In genomic region chr9:134605351-134605968, GRCh38 we compare ENCODE assay signal across 32 cellular contexts. TPM values are rescaled to one million over a fixed set of nuclear protein-coding genes. Genes with fewer than 3 reads are reported as not detected.
A peak's percentile ranks its signal among the peaks of the same experiment; 100 is the strongest.
DNase-seq lines count a peak whose midpoint lies in the region; ATAC-seq and TF ChIP-seq lines count a peak whose summit lies in the region.
"Had no signal": no experiment of that assay in that cellular context is flagged by ENCODE, and none has a peak within 500 bp of the region (broad histone marks: within the 10 kb centered on the region; RNA-seq: fewer than 3 reads in every experiment).

No MANE protein-coding gene starts in this region.

- H3K4me2 ChIP-seq in IMR-90 (ENCODE audit: low read depth, low read length) = no peak overlapping the region
- H3K4me2 ChIP-seq: neural progenitor cell had no signal

- H3K4me3 Mint-ChIP-seq in endothelial cell (ENCODE audit: unreplicated experiment) = no peak overlapping the region
- H3K4me3 Mint-ChIP-seq: activated naive CD8-positive, alpha-beta T cell treated with anti-CD3 and anti-CD28 coated beads, Interleukin-2, amount 50 U/mL, for 24 hours; CD4-positive, CD25-positive, alpha-beta regulatory T cell; central memory CD8-positive, alpha-beta T cell; HFFc6; neural progenitor cell; stimulated activated naive B cell treated with anti-CD40 and anti-IgM and Interleukin-4, amounts not matched to agents 10 μg/mL and 1 μg/mL and 100 μg/mL, for 72 hours had no signal

- no peak overlapping the region for H2AK9ac ChIP-seq in IMR-90 (replicated peaks; ENCODE audit: low read depth, low read length, poor library complexity)

- H3K9me1 ChIP-seq in IMR-90 (ENCODE audit: insufficient read depth, low read length) = peaks cover 14% of the 10 kb centered on the region

- no peak overlapping the region for H4K5ac ChIP-seq in IMR-90 (ENCODE audit: low read depth, low read length)

- CTCF ChIA-PET in IMR-90 (lab: Yijun Ruan, JAX) = no interaction called here

- no peaks in the 10 kb centered on the region for H3K27me3 Mint-ChIP-seq in endothelial cell (ENCODE audit: unreplicated experiment)

- no peak overlapping the region for H4K8ac ChIP-seq in IMR-90 (ENCODE audit: low read depth in 2 of 2, low read length in 2 of 2)

- no peak overlapping the region for H3K56ac ChIP-seq in IMR-90 (ENCODE audit: extremely low read depth, insufficient read depth, low read length)

- H3K18ac ChIP-seq in IMR-90 (ENCODE audit: low read depth, low read length) = no peak overlapping the region

- ATAC-seq in IMR-90 (ENCODE audit: low read depth) (no peak), HG03025 (IDR thresholded peaks at IDR 0.05; ENCODE audit: low FRiP score, unreplicated experiment) (no peak)
- ATAC-seq: activated naive CD8-positive, alpha-beta T cell treated with anti-CD3 and anti-CD28 coated beads, Interleukin-2, amount 50 U/mL, for 24 hours; sciatic nerve; stimulated activated naive B cell treated with anti-CD40 and anti-IgM and Interleukin-4, amounts not matched to agents 10 μg/mL and 1 μg/mL and 100 μg/mL, for 72 hours had no signal

- no peak overlapping the region for H3K23ac ChIP-seq in IMR-90 (ENCODE audit: low read depth, low read length)

- DNase-seq in activated CD4-positive, alpha-beta T cell treated with anti-CD3 and anti-CD28 coated beads for 1 hour = peak; percentile 1
- no peak for DNase-seq in activated CD4-positive, alpha-beta T cell treated with anti-CD3 and anti-CD28 coated beads, Interleukin-2, amount 50 U/mL, for 1 hour
- DNase-seq in IMR-90 (no peak), endothelial cell (ENCODE audit: low spot score) (peak; percentile 1), posterior vena cava (ENCODE audit: low spot score) (peak; percentile 53), 8988T (no peak), AG08396 (ENCODE audit: low spot score) (no peak)
- DNase-seq: activated CD4-positive, alpha-beta T cell treated with anti-CD3 and anti-CD28 coated beads, Interleukin-2, amount 50 U/mL, for 48 hours; activated gamma-delta T cell treated with Interleukin-2 at 50 U/mL for 16 hours; activated naive CD8-positive, alpha-beta T cell treated with anti-CD3 and anti-CD28 coated beads, Interleukin-2, amount 50 U/mL, for 24 hours; CD4-positive, CD25-positive, alpha-beta regulatory T cell; EL; GOT3; HFFc6; kidney; mammary epithelial cell; NCI-H1436 treated with DMSO at 0.1 percent for 48 hours; NCI-H446 treated with DMSO at 0.1 percent for 48 hours; NCI-H82; OCI-M1; Right ventricle myocardium superior; stimulated activated CD4-positive, alpha-beta T cell treated with anti-CD3 and anti-CD28 coated beads, Interleukin-4, amount 100 ng/mL, for 24 hours; stimulated activated naive B cell treated with anti-CD40 and anti-IgM and Interleukin-4, amounts not matched to agents 10 μg/mL and 1 μg/mL and 100 μg/mL, for 72 hours; T-helper 2 cell had no signal

- H3K36me3 ChIP-seq in IMR-90 (ENCODE audit: control insufficient read depth, insufficient read depth, low read length) = no peaks in the 10 kb centered on the region
- H3K36me3 ChIP-seq: neural progenitor cell, suprapubic skin had no signal

- in situ Hi-C loops in IMR-90 (cut with MboI; ENCODE audit: low sequenced_read_pairs) = no loop called here

- 0 out of 2 replicates have a peak, but pooled peaks cover 2% of the 10 kb centered on the region for H3K9me3 ChIP-seq in IMR-90 (ENCODE audit: control insufficient read depth, insufficient read depth, low read length)
- H3K9me3 ChIP-seq: suprapubic skin had no signal

- intact Hi-C loops in IMR-90 (cut with micrococcal nuclease) = no loop called here
- intact Hi-C loops in posterior vena cava (cut with DNase I) = no loop called here

- no peak overlapping the region for H2AFZ ChIP-seq in IMR-90 (replicated peaks; ENCODE audit: low read length, poor library complexity)
- H2AFZ ChIP-seq: neural progenitor cell had no signal

- H3K27me3 ChIP-seq in IMR-90 (ENCODE audit: control insufficient read depth, insufficient read depth, low read length) = no peaks in the 10 kb centered on the region
- H3K27me3 ChIP-seq: neural progenitor cell had no signal

- 73% methylated on average over 4 of the region's 8 CpGs; no CpG with 5 or more reads in 1 of the 2 experiments for WGBS in IMR-90 (ENCODE audit: extremely low coverage in 2 of 2, insufficient read length in 1 of 2), 2 experiments

- no TSS peak for BruUV-seq in IMR-90 (replicated peaks; lab: Mats Ljungman, UMichigan)

- H2BK20ac ChIP-seq in IMR-90 (ENCODE audit: low read depth, low read length) = peak overlapping the region; percentile 20; the same call in 1 of the 2 replicates

- no peaks in the 10 kb centered on the region for H3K9me3 Mint-ChIP-seq in endothelial cell (ENCODE audit: unreplicated experiment)
- H3K9me3 Mint-ChIP-seq: activated naive CD8-positive, alpha-beta T cell treated with anti-CD3 and anti-CD28 coated beads, Interleukin-2, amount 50 U/mL, for 24 hours; CD4-positive, CD25-positive, alpha-beta regulatory T cell; central memory CD8-positive, alpha-beta T cell; HFFc6; neural progenitor cell had no signal

- H3K36me3 Mint-ChIP-seq in endothelial cell (ENCODE audit: low read depth, unreplicated experiment) = no peaks in the 10 kb centered on the region
- H3K36me3 Mint-ChIP-seq: CD4-positive, CD25-positive, alpha-beta regulatory T cell; neural progenitor cell; stimulated activated naive B cell treated with anti-CD40 and anti-IgM and Interleukin-4, amounts not matched to agents 10 μg/mL and 1 μg/mL and 100 μg/mL, for 72 hours had no signal

- peak overlapping the region; percentile 76 for H2AK5ac ChIP-seq in IMR-90 (ENCODE audit: low read depth, low read length)

- no peak for TF ChIP-seq CTCF in IMR-90 (conservative IDR thresholded peaks at IDR 0.05; ENCODE audit: low read depth, low read length)
- no peak for TF ChIP-seq CTCF in endothelial cell (IDR thresholded peaks at IDR 0.05; ENCODE audit: unreplicated experiment)

- peaks cover 2 to 8% of the 10 kb centered on the region in 2 experiments; a peak in 1 of 4 replicates for H3K79me1 ChIP-seq in IMR-90 (ENCODE audit: low read depth in 1 of 2, low read length in 2 of 2)

- no peak overlapping the region for H3K4me3 ChIP-seq in IMR-90 (ENCODE audit: insufficient read depth, low read depth, low read length)
- H3K4me3 ChIP-seq: dorsolateral prefrontal cortex, neural progenitor cell, suprapubic skin had no signal

- H3K27ac ChIP-seq in IMR-90 (ENCODE audit: insufficient read depth, low read length) = no peak overlapping the region
- H3K27ac ChIP-seq: 22Rv1, dorsolateral prefrontal cortex, HL-60, neural progenitor cell, suprapubic skin had no signal

- H2BK120ac ChIP-seq in IMR-90 (ENCODE audit: low read depth, low read length) = peak overlapping the region; percentile 3; the same call in 1 of the 2 replicates

- TF ChIP-seq POLR2A in IMR-90 (IDR thresholded peaks at IDR 0.05; ENCODE audit: low read depth, low read length) = no peak

- 0 out of 2 replicates have a peak overlapping the region, but pooled peaks have one; percentile 8 for H3K4ac ChIP-seq in IMR-90 (ENCODE audit: low read depth, low read length)

- no peak for TF ChIP-seq RAD21 in IMR-90 (IDR thresholded peaks at IDR 0.05; ENCODE audit: low read length)

- H3K27ac Mint-ChIP-seq in endothelial cell (ENCODE audit: unreplicated experiment) = no peak overlapping the region
- H3K27ac Mint-ChIP-seq: activated naive CD8-positive, alpha-beta T cell treated with anti-CD3 and anti-CD28 coated beads, Interleukin-2, amount 50 U/mL, for 24 hours; CD4-positive, CD25-positive, alpha-beta regulatory T cell; HFFc6; neural progenitor cell; stimulated activated naive B cell treated with anti-CD40 and anti-IgM and Interleukin-4, amounts not matched to agents 10 μg/mL and 1 μg/mL and 100 μg/mL, for 72 hours had no signal

- H3K9ac ChIP-seq in IMR-90 (ENCODE audit: low read depth, low read length) = no peak overlapping the region
- H3K9ac ChIP-seq: neural progenitor cell had no signal

- H3K14ac ChIP-seq in IMR-90 (replicated peaks; ENCODE audit: low read depth, low read length) = no peak overlapping the region

- no peak overlapping the region for H2BK5ac ChIP-seq in IMR-90 (ENCODE audit: low read depth, low read length, poor library complexity, severe bottlenecking)

- no peaks in the 10 kb centered on the region; the same call in 1 of the 2 replicates for H4K20me1 ChIP-seq in IMR-90 (ENCODE audit: insufficient read depth, low read length)

- H3K4me1 ChIP-seq in IMR-90 (ENCODE audit: control insufficient read depth, insufficient read depth, low read length) = peaks cover 18% of the 10 kb centered on the region
- H3K4me1 ChIP-seq: neural progenitor cell, suprapubic skin had no signal

- no peak overlapping the region for H2BK15ac ChIP-seq in IMR-90 (ENCODE audit: low read depth, low read length)

- no peak overlapping the region for H4K91ac ChIP-seq in IMR-90 (ENCODE audit: insufficient read depth, low read depth, low read length)

- POLR2A ChIA-PET in IMR-90 (lab: Charles Lee; ENCODE audit: unreplicated experiment) = no interaction called here

- H3K4me1 Mint-ChIP-seq in endothelial cell (ENCODE audit: unreplicated experiment) = peaks cover 2% of the 10 kb centered on the region
- H3K4me1 Mint-ChIP-seq: activated naive CD8-positive, alpha-beta T cell treated with anti-CD3 and anti-CD28 coated beads, Interleukin-2, amount 50 U/mL, for 24 hours; CD4-positive, CD25-positive, alpha-beta regulatory T cell; central memory CD8-positive, alpha-beta T cell; stimulated activated naive B cell treated with anti-CD40 and anti-IgM and Interleukin-4, amounts not matched to agents 10 μg/mL and 1 μg/mL and 100 μg/mL, for 72 hours had no signal

- dilution Hi-C loops in IMR-90 (cut with HindIII; ENCODE audit: low sequenced_read_pairs, unreplicated experiment) = no loop called here

TF ChIP-seq in IMR-90, 13 proteins besides CTCF, POLR2A, EP300 and RAD21 (continues in another document):
- TF ChIP-seq BHLHE40 (IDR thresholded peaks at IDR 0.05; ENCODE audit: low read depth, low read length) (no peak), MAZ (IDR thresholded peaks at IDR 0.05; ENCODE audit: borderline replicate concordance, low read depth, low read length) (no peak), USF2 (IDR thresholded peaks at IDR 0.05; ENCODE audit: low read depth, low read length) (no peak), CHD1 (IDR thresholded peaks at IDR 0.05; ENCODE audit: low read depth, low read length) (no peak), MAFK (IDR thresholded peaks at IDR 0.05; ENCODE audit: low read depth, low read length) (no peak), RFX5 (IDR thresholded peaks at IDR 0.05; ENCODE audit: low read depth, low read length) (no peak)

RNA-seq across cellular contexts. Expression of gene COL5A1, which starts 36.1 kb away (rescaled TPM):
- total RNA-seq in IMR-90 (2012; rRNA removed) = 19.2 and 21.1 TPM in 2 replicates
- polyA plus RNA-seq in IMR-90 (2012; rRNA removed) = 154 and 173 TPM in 2 replicates
- polyA plus RNA-seq in IMR-90 (2012; cell fraction: cytosol; rRNA removed) = 95.5 and 194 TPM in 2 replicates
- 391 and 419 TPM in 2 replicates for polyA plus RNA-seq in IMR-90 (2012; cell fraction: nucleus; rRNA removed; ENCODE audit: low replicate concordance)
- 24.3 TPM for total RNA-seq in endothelial cell (ENCODE audit: unreplicated experiment)
- total RNA-seq in posterior vena cava = 100 to 1,000 TPM in 1 of 2 donors, 10 to 100 TPM in 1; 71.1 to 196 TPM

Comparison
In these comparisons a context has a peak if more than half of its experiments do, and no peak if none do; other contexts are left out.
1. DNase-seq: peak in activated CD4-positive, alpha-beta T cell treated with anti-CD3 and anti-CD28 coated beads for 1 hour (single experiment), endothelial cell (single experiment) and posterior vena cava (single experiment); none in activated CD4-positive, alpha-beta T cell treated with anti-CD3 and anti-CD28 coated beads, Interleukin-2, amount 50 U/mL, for 1 hour (single experiment), IMR-90 (single experiment), 8988T (single experiment) and AG08396 (single experiment).